Comparison of ENCODE assay signal across 6 cellular contexts in the genomic region with DNA sequence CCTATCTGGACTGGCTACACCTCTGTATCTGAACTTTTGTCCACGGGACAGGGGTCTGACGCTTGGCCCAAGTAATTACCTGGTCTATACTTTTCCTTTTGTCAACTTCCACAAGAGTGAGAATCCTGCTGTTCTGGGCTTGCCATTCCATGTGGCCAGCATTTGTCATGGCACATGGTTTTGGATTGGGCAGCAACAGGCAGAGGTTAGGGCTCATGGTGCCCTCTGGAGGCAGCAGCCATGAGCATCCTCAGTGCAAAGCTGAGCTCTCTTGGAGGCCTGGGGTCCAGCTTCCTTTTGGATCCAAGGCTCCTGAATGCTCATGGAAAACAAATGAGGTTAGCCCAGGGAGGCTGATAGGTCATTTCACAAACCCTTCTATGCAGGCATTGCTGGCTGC. TPM values are rescaled to one million over a fixed set of nuclear protein-coding genes. Genes with fewer than 3 reads are reported as not detected.
DNase-seq lines count a peak whose midpoint lies in the region; ATAC-seq and TF ChIP-seq lines count a peak whose summit lies in the region.

No MANE protein-coding gene starts in this region.

- peak overlapping the region in 2 of 12 donors; percentile 87 to 93 for H3K27ac ChIP-seq in heart left ventricle
- H3K27ac ChIP-seq in brain microvascular endothelial cell: no peak overlapping the region
- H3K27ac ChIP-seq in upper lobe of left lung: no peak overlapping the region

- DNase-seq in heart left ventricle: no peak
- DNase-seq in Right ventricle myocardium superior: no peak
- peak; percentile 18 for DNase-seq in brain microvascular endothelial cell
- peak in 1 of 2 donors; percentile 37 for DNase-seq in upper lobe of left lung

- ATAC-seq in heart left ventricle (no peak), Right ventricle myocardium superior (ENCODE audit: poor library complexity) (no peak), upper lobe of left lung (ENCODE audit: low FRiP score in 2 of 2) (peak in 1 of 2 donors; percentile 21), HG03565 (IDR thresholded peaks at IDR 0.05; ENCODE audit: unreplicated experiment) (no peak), HG02642 (IDR thresholded peaks at IDR 0.05; ENCODE audit: poor library complexity, unreplicated experiment) (no peak)

- TF ChIP-seq EP300 in upper lobe of left lung (IDR thresholded peaks at IDR 0.05): no peak

- TF ChIP-seq POLR2A in heart left ventricle (IDR thresholded peaks at IDR 0.05) (no peak), upper lobe of left lung (IDR thresholded peaks at IDR 0.05) (no peak)

- in situ Hi-C loops in brain microvascular endothelial cell (cut with HindIII; ENCODE audit: low pct_ligation_motif_present, low sequenced_read_pairs): no loop called here

- H3K4me1 ChIP-seq in heart left ventricle: peaks cover 6 to 52% (median 43%) of the 10 kb centered on the region in 12 donors
- peaks cover 0 to 18% (median 7%) of the 10 kb centered on the region in 4 donors for H3K4me1 ChIP-seq in upper lobe of left lung

- 93 to 100% (median 96%) methylated on average over 2 of the region's 2 CpGs for WGBS in heart left ventricle, 4 donors
- 95 to 96% methylated on average over 2 of the region's 2 CpGs for WGBS in upper lobe of left lung, 2 donors

- intact Hi-C loops in heart left ventricle (cut with DNase I) (loop anchor here in 2 of 10 donors (1.0 to 10.0 kb wide), 2 partner anchors 49 to 341 kb away; a partner anchor contains a TSS), Right ventricle myocardium superior (cut with DNase I) (no loop called here)

- no peak overlapping the region for H3K4me3 ChIP-seq in heart left ventricle
- no peak overlapping the region for H3K4me3 ChIP-seq in brain microvascular endothelial cell (ENCODE audit: low read depth, low read length)
- no peak overlapping the region for H3K4me3 ChIP-seq in upper lobe of left lung

- H3K36me3 ChIP-seq in heart left ventricle: peaks cover 0 to 73% (median 54%) of the 10 kb centered on the region in 9 donors
- peaks cover 60% of the 10 kb centered on the region for H3K36me3 ChIP-seq in brain microvascular endothelial cell (replicated peaks)
- peaks cover 0 to 53% (median 31%) of the 10 kb centered on the region in 4 donors for H3K36me3 ChIP-seq in upper lobe of left lung

- no peaks in the 10 kb centered on the region for H3K9me3 ChIP-seq in heart left ventricle
- no peaks in the 10 kb centered on the region for H3K9me3 ChIP-seq in upper lobe of left lung

- TF ChIP-seq CTCF in heart left ventricle (IDR thresholded peaks at IDR 0.05): peak in 10 of 12 donors; percentile 19 to 51 (median 30)
- peak; percentile 63 for TF ChIP-seq CTCF in brain microvascular endothelial cell (IDR thresholded peaks at IDR 0.05; ENCODE audit: low read depth, low read length, missing control alignments)
- TF ChIP-seq CTCF in upper lobe of left lung (IDR thresholded peaks at IDR 0.05): peak in 4 of 6 experiments; percentile 13 to 55 (median 42)

- H3K27me3 ChIP-seq in heart left ventricle (no peaks in the 10 kb centered on the region), brain microvascular endothelial cell (replicated peaks) (no peaks in the 10 kb centered on the region), upper lobe of left lung (no peaks in the 10 kb centered on the region)

RNA-seq across cellular contexts. Expression of a gene that starts 7.5 kb away (rescaled TPM):
- total RNA-seq in heart left ventricle: 10 to 100 TPM; 26.2 to 42.5 (median 32.5) TPM
- polyA plus RNA-seq in heart left ventricle: 10 to 100 TPM; 27.8 to 31.1 TPM
- 30.6 TPM for total RNA-seq in Right ventricle myocardium superior
- 100 to 1,000 TPM in 1 of 6 donors, 10 to 100 TPM in 5; 41.6 to 101 (median 65.0) TPM for total RNA-seq in upper lobe of left lung

RNA-seq across cellular contexts. Expression of a gene that starts 17.8 kb away (rescaled TPM):
- total RNA-seq in heart left ventricle (10 to 100 TPM; 14.4 to 31.2 (median 20.1) TPM), Right ventricle myocardium superior (20.6 TPM), upper lobe of left lung (100 to 1,000 TPM in 1 of 6 donors, 10 to 100 TPM in 5; 30.6 to 201 (median 50.6) TPM)
- polyA plus RNA-seq in heart left ventricle: 10 to 100 TPM; 25.7 to 28.0 TPM

RNA-seq across cellular contexts. Expression of a gene that starts 18.6 kb away (rescaled TPM):
- total RNA-seq in heart left ventricle: 100 to 1,000 TPM in 2 of 9 donors, 10 to 100 TPM in 7; 66.5 to 145 (median 90.9) TPM
- polyA plus RNA-seq in heart left ventricle: 100 to 1,000 TPM; 179 to 191 TPM
- 76.7 TPM for total RNA-seq in Right ventricle myocardium superior
- 100 to 1,000 TPM in 2 of 6 donors, 10 to 100 TPM in 4; 50.2 to 203 (median 78.3) TPM for total RNA-seq in upper lobe of left lung

RNA-seq across cellular contexts. Expression of a gene that starts 19.4 kb away (rescaled TPM):
- 1 to 10 TPM in 4 of 9 donors, under 1 TPM in 2, not detected in 3; 0.78 to 5.8 (median 1.7) TPM for total RNA-seq in heart left ventricle
- 1 to 10 TPM; 1.7 to 1.8 TPM for polyA plus RNA-seq in heart left ventricle
- not detected for total RNA-seq in Right ventricle myocardium superior
- total RNA-seq in upper lobe of left lung: 1 to 10 TPM in 5 of 6 donors, not detected in 1; 1.6 to 4.2 (median 2.3) TPM

RNA-seq across cellular contexts. Expression of a gene that starts 23.2 kb away (rescaled TPM):
- 10 to 100 TPM; 24.9 to 87.5 (median 31.4) TPM for total RNA-seq in heart left ventricle
- 10 to 100 TPM; 10.6 to 26.3 TPM for polyA plus RNA-seq in heart left ventricle
- 31.1 TPM for total RNA-seq in Right ventricle myocardium superior
- 10 to 100 TPM; 28.3 to 66.3 (median 34.3) TPM for total RNA-seq in upper lobe of left lung
